9 cellular contexts compared by ENCODE assay signal in genomic region chr2:211225784-211226183, GRCh38.
"Had no signal": no experiment of that assay in that cellular context is flagged by ENCODE, and none has a peak within 500 bp of the region (broad histone marks: within the 10 kb centered on the region; RNA-seq: fewer than 3 reads in every experiment).

No MANE protein-coding gene starts in this region.

- H2AFZ ChIP-seq: GM23248 had no signal

- H3K9me3 ChIP-seq: HAP-1 had no signal

- H3K27ac ChIP-seq: GM23248, HL-60 had no signal

- H3K4me3 ChIP-seq: GM23248, HAP-1 had no signal

- H3K9ac ChIP-seq: GM23248 had no signal

- H3K36me3 ChIP-seq: HAP-1 had no signal

- DNase-seq: GM23248, GOT3, H7, HFFc6, KBM-7 had no signal

- ATAC-seq: HCT116, HepG2 had no signal
